8 cellular contexts compared by ENCODE assay signal in genomic region chr6:105179244-105180065, GRCh38. TPM values are rescaled to one million over a fixed set of nuclear protein-coding genes. Genes with fewer than 3 reads are reported as not detected.
DNase-seq lines count a peak whose midpoint lies in the region; ATAC-seq and TF ChIP-seq lines count a peak whose summit lies in the region.

Gene POPDC3, minus strand, starts transcription at chr6:105180014. Its CDS starts 18,105 bp downstream, at chr6:105161909.

- no peaks in the 10 kb centered on the region for H3K27me3 ChIP-seq in ACC112 (ENCODE audit: insufficient read depth, low read length)
- H3K27me3 ChIP-seq in stomach = peaks cover 0 to 42% (median 10%) of the 10 kb centered on the region in 3 donors

- intact Hi-C loops in stomach (cut with DNase I; ENCODE audit: low total_unique reads) = no loop called here

- TF ChIP-seq CTCF in GM12875 (IDR thresholded peaks at IDR 0.05; ENCODE audit: borderline replicate concordance, insufficient read depth, low read depth, low read length) (no peak), stomach (IDR thresholded peaks at IDR 0.05) (no peak)

- peak within 1 kb of the TSS; percentile 98 for H3K27ac ChIP-seq in ACC112 (ENCODE audit: low read depth, low read length)
- H3K27ac ChIP-seq in stomach = peak within 1 kb of the TSS; percentile 28 to 73 (median 51)

- no peak for TF ChIP-seq EP300 in stomach (IDR thresholded peaks at IDR 0.05)

- H3K36me3 ChIP-seq in ACC112 (ENCODE audit: insufficient read depth, low read length) (no peaks in the 10 kb centered on the region), stomach (no peaks in the 10 kb centered on the region)

- H3K79me2 ChIP-seq in ACC112 (ENCODE audit: control insufficient read depth, insufficient read depth, low read length, unreplicated experiment) = peaks cover 10% of the 10 kb centered on the region

- H3K4me1 ChIP-seq in ACC112 (ENCODE audit: control insufficient read depth, insufficient read depth, low read length, unreplicated experiment) (peaks cover 20% of the 10 kb centered on the region), stomach (peaks cover 0 to 16% (median 6%) of the 10 kb centered on the region in 4 donors)

- peak within 1 kb of the TSS; percentile 93 for H3K4me3 ChIP-seq in ACC112 (ENCODE audit: low read depth, low read length)
- peak within 1 kb of the TSS; percentile 21 for H3K4me3 ChIP-seq in GM12875 (ENCODE audit: low read depth, low read length)
- peak within 1 kb of the TSS; percentile 44 to 54 (median 53) for H3K4me3 ChIP-seq in stomach

- DNase-seq in NCI-H146 treated with DMSO at 0.1 percent for 48 hours (lab: John Stamatoyannopoulos, UW; ENCODE audit: unreplicated experiment) (peak; percentile 4), cerebellar cortex (ENCODE audit: low spot score) (peak; percentile 22), left lobe of liver (ENCODE audit: low spot score) (no peak), stomach (peak; percentile 38)

- no peak for TF ChIP-seq POLR2A in stomach (IDR thresholded peaks at IDR 0.05)

- ATAC-seq in left lobe of liver (peak; percentile 30), GM21447 (IDR thresholded peaks at IDR 0.05; ENCODE audit: unreplicated experiment) (no peak), HG03095 (IDR thresholded peaks at IDR 0.05; ENCODE audit: unreplicated experiment) (no peak)

- no peaks in the 10 kb centered on the region for H3K9me3 ChIP-seq in stomach

- H2AFZ ChIP-seq in ACC112 (ENCODE audit: low read length, unreplicated experiment) = peak within 1 kb of the TSS; percentile 72

- 2 to 24% (median 3%) methylated on average over 9 to 90 of the region's 90 CpGs for WGBS in stomach, 5 donors

RNA-seq across cellular contexts. Expression of gene POPDC3, which starts in this region (rescaled TPM):
- total RNA-seq in left lobe of liver (not detected), stomach (1 to 10 TPM in 2 of 5 donors, not detected in 3; 2.9 to 4.9 TPM)
- polyA plus RNA-seq in stomach = 10 to 100 TPM in 1 of 3 donors, 1 to 10 TPM in 2; 6.7 to 19.7 (median 8.7) TPM

Comparison
In these comparisons a context has a peak if more than half of its experiments do, and no peak if none do; other contexts are left out.
1. Peak in ATAC-seq in left lobe of liver; RNA of the gene not detected or under 1 TPM.
2. H3K4me3 ChIP-seq: peak in every context shown above with its lines; median percentile 93 in ACC112; 53 in stomach; 21 in GM12875.